ENCODE assay signal across 14 cellular contexts in genomic region chr19:10516064-10516385, GRCh38. TPM values are rescaled to one million over a fixed set of nuclear protein-coding genes. Genes with fewer than 3 reads are reported as not detected.
DNase-seq lines count a peak whose midpoint lies in the region; ATAC-seq and TF ChIP-seq lines count a peak whose summit lies in the region.
"Had no signal": no experiment of that assay in that cellular context is flagged by ENCODE, and none has a peak within 500 bp of the region (broad histone marks: within the 10 kb centered on the region; RNA-seq: fewer than 3 reads in every experiment).

No MANE protein-coding gene starts in this region.

- H3K36me3 Mint-ChIP-seq in activated CD8-positive, alpha-beta memory T cell treated with anti-CD3 and anti-CD28 coated beads, Interleukin-2, amount 10 ng/mL, durations not matched to agents 7 days and 5 days, result no peaks in the 10 kb centered on the region
- no peaks in the 10 kb centered on the region for H3K36me3 Mint-ChIP-seq in T-cell

- no peaks in the 10 kb centered on the region for H3K9me3 ChIP-seq in spleen
- H3K9me3 ChIP-seq: SJCRH30 had no signal

- peak overlapping the region in 4 of 8 donors; percentile 46 to 71 (median 50) for H3K4me3 ChIP-seq in spleen

- POLR2A ChIA-PET in T-cell (lab: Charles Lee), result interaction anchor here (0.5 to 0.8 kb wide), 2 partner anchors 22 to 81 kb away, joined by 3 to 5 read pairs; no protein-coding TSS in a partner anchor

- H3K27me3 ChIP-seq in foreskin keratinocyte (no peaks in the 10 kb centered on the region), spleen (replicated peaks in 1 of 7) (peaks cover 6 to 98% (median 76%) of the 10 kb centered on the region in 7 donors)

- 76 to 87% (median 84%) methylated on average over 5 of the region's 5 CpGs for WGBS in spleen, 5 donors

- H3K27ac ChIP-seq in foreskin keratinocyte (peak overlapping the region; percentile 46), spleen (peak overlapping the region in 7 of 8 donors; percentile 60 to 88 (median 76))
- H3K27ac ChIP-seq: SJCRH30 had no signal

- CTCF ChIA-PET in activated CD8-positive, alpha-beta memory T cell treated with anti-CD3 and anti-CD28 coated beads, Interleukin-2, amount 10 ng/mL, durations not matched to agents 7 days and 5 days (lab: Charles Lee), result interaction anchor here (0.6 to 9.1 kb wide), 5 partner anchors 7 to 203 kb away, joined by 3 to 65 read pairs (median 4); partner anchors contain the start of gene DNM2
- CTCF ChIA-PET in T-cell (lab: Charles Lee), result interaction anchor here (0.7 to 1.0 kb wide), 2 partner anchors 88 to 932 kb away, joined by 3 to 8 read pairs; no protein-coding TSS in a partner anchor

- intact Hi-C loops in spleen (cut with DNase I; ENCODE audit: low total_unique reads), result no loop called here

- peaks cover 70% of the 10 kb centered on the region for H3K27me3 Mint-ChIP-seq in activated CD8-positive, alpha-beta memory T cell treated with anti-CD3 and anti-CD28 coated beads, Interleukin-2, amount 10 ng/mL, durations not matched to agents 7 days and 5 days
- H3K27me3 Mint-ChIP-seq in T-cell, result peaks cover 48 to 61% of the 10 kb centered on the region in 2 donors

- H3K36me3 ChIP-seq in spleen, result peaks cover 0 to 9% (median 0%) of the 10 kb centered on the region in 6 donors
- H3K36me3 ChIP-seq: SJCRH30 had no signal

- no peak overlapping the region for H3K27ac Mint-ChIP-seq in activated CD8-positive, alpha-beta memory T cell treated with anti-CD3 and anti-CD28 coated beads, Interleukin-2, amount 10 ng/mL, durations not matched to agents 7 days and 5 days
- peak overlapping the region; percentile 14 to 30 for H3K27ac Mint-ChIP-seq in T-cell
- H3K27ac Mint-ChIP-seq: activated CD4-positive, alpha-beta T cell treated with anti-CD3 and anti-CD28 coated beads, Interleukin-2, amount 10 ng/mL, durations not matched to agents 24 days and 14 days had no signal

- H3K4me3 Mint-ChIP-seq in activated CD8-positive, alpha-beta memory T cell treated with anti-CD3 and anti-CD28 coated beads, Interleukin-2, amount 10 ng/mL, durations not matched to agents 7 days and 5 days, result peak overlapping the region; percentile 1
- H3K4me3 Mint-ChIP-seq in T-cell, result peak overlapping the region; percentile 66 to 72 (median 70)

- ATAC-seq in activated CD8-positive, alpha-beta memory T cell treated with anti-CD3 and anti-CD28 coated beads, Interleukin-2, amount 10 ng/mL, durations not matched to agents 7 days and 5 days, result no peak
- ATAC-seq in T-cell (replicated peaks in 1 of 4) (peak in 1 of 4 experiments; percentile 45), foreskin keratinocyte (no peak), HG03097 (IDR thresholded peaks at IDR 0.05; ENCODE audit: low FRiP score, unreplicated experiment) (no peak)

- DNase-seq in activated CD8-positive, alpha-beta memory T cell treated with anti-CD3 and anti-CD28 coated beads, Interleukin-2, amount 10 ng/mL, durations not matched to agents 7 days and 5 days, result no peak
- DNase-seq in activated CD8-positive, alpha-beta memory T cell treated with anti-CD3 and anti-CD28 coated beads, Interleukin-2, amount 50 U/mL, for 48 hours, result no peak
- DNase-seq in T-cell, result peak in 27 of 34 experiments; percentile 37 to 78 (median 55)
- no peak for DNase-seq in foreskin keratinocyte
- DNase-seq in spleen, result no peak
- no peak for DNase-seq in amniotic stem cell (lab: John Stamatoyannopoulos, UW)
- no peak for DNase-seq in hypothalamus (lab: John Stamatoyannopoulos, UW)
- DNase-seq: activated CD4-positive, alpha-beta T cell treated with anti-CD3 and anti-CD28 coated beads, Interleukin-2, amount 10 ng/mL, durations not matched to agents 24 days and 14 days; EL; NCI-H1436 treated with DMSO at 0.1 percent for 48 hours; NCI-H446 treated with DMSO at 0.1 percent for 48 hours; stimulated activated CD4-positive, alpha-beta T cell treated with anti-CD3 and anti-CD28 coated beads, Interleukin-12 subunit alpha, Interleukin-12 subunit beta, amount 100 ng/mL, for 4 hours had no signal

- TF ChIP-seq CTCF in foreskin keratinocyte (conservative IDR thresholded peaks at IDR 0.05), result no peak
- no peak for TF ChIP-seq CTCF in spleen (IDR thresholded peaks at IDR 0.05 in 8 of 11, conservative IDR thresholded peaks at IDR 0.05 in 3 of 11)

- TF ChIP-seq POLR2A in spleen (IDR thresholded peaks at IDR 0.05), result no peak

- no peaks in the 10 kb centered on the region for H3K9me3 Mint-ChIP-seq in activated CD8-positive, alpha-beta memory T cell treated with anti-CD3 and anti-CD28 coated beads, Interleukin-2, amount 10 ng/mL, durations not matched to agents 7 days and 5 days (ENCODE audit: low read depth)
- no peaks in the 10 kb centered on the region for H3K9me3 Mint-ChIP-seq in T-cell
- H3K9me3 Mint-ChIP-seq: activated CD4-positive, alpha-beta T cell treated with anti-CD3 and anti-CD28 coated beads, Interleukin-2, amount 10 ng/mL, durations not matched to agents 24 days and 14 days had no signal

- H3K4me1 Mint-ChIP-seq in activated CD8-positive, alpha-beta memory T cell treated with anti-CD3 and anti-CD28 coated beads, Interleukin-2, amount 10 ng/mL, durations not matched to agents 7 days and 5 days, result peaks cover 43% of the 10 kb centered on the region
- peaks cover 25 to 38% (median 30%) of the 10 kb centered on the region in 3 donors for H3K4me1 Mint-ChIP-seq in T-cell

- peaks cover 5% of the 10 kb centered on the region for H3K4me1 ChIP-seq in foreskin keratinocyte
- H3K4me1 ChIP-seq in spleen, result peaks cover 20 to 60% (median 39%) of the 10 kb centered on the region in 6 donors

RNA-seq across cellular contexts. Expression of gene S1PR5, which starts 1.2 kb away (rescaled TPM):
- 1 to 10 TPM in 1 of 2 experiments, under 1 TPM in 1; 0.14 to 1.4 TPM for total RNA-seq in activated CD8-positive, alpha-beta memory T cell treated with anti-CD3 and anti-CD28 coated beads, Interleukin-2, amount 10 ng/mL, durations not matched to agents 7 days and 5 days
- total RNA-seq in T-cell, result 10 to 100 TPM in 1 of 5 donors, 1 to 10 TPM in 4; 1.9 to 25.0 (median 6.5) TPM
- 12.3 and 12.4 TPM in 2 replicates for total RNA-seq in foreskin keratinocyte
- polyA plus RNA-seq in foreskin keratinocyte, result 13.8 and 14.6 TPM in 2 replicates
- 10 to 100 TPM in 3 of 7 donors, 1 to 10 TPM in 4; 4.0 to 21.2 (median 9.2) TPM for total RNA-seq in spleen
- 1 to 10 TPM in 2 of 3 donors, under 1 TPM in 1; 0.52 to 2.1 (median 1.2) TPM for polyA plus RNA-seq in spleen
- total RNA-seq: activated CD4-positive, alpha-beta T cell treated with anti-CD3 and anti-CD28 coated beads, Interleukin-2, amount 10 ng/mL, durations not matched to agents 24 days and 14 days had no signal

RNA-seq across cellular contexts. Expression of gene KEAP1, which starts 12.9 kb away (rescaled TPM):
- 100 to 1,000 TPM in 1 of 2 experiments, 10 to 100 TPM in 1; 99.8 to 104 TPM for total RNA-seq in activated CD8-positive, alpha-beta memory T cell treated with anti-CD3 and anti-CD28 coated beads, Interleukin-2, amount 10 ng/mL, durations not matched to agents 7 days and 5 days
- total RNA-seq in T-cell (10 to 100 TPM; 18.4 to 64.2 (median 56.0) TPM), foreskin keratinocyte (58.4 and 59.2 TPM in 2 replicates), spleen (10 to 100 TPM; 41.2 to 59.5 (median 46.3) TPM)
- polyA plus RNA-seq in foreskin keratinocyte (53.8 and 57.2 TPM in 2 replicates), spleen (10 to 100 TPM; 33.3 to 46.9 (median 34.2) TPM)

RNA-seq across cellular contexts. Expression of gene ATG4D, which starts 27.7 kb away (rescaled TPM):
- total RNA-seq in activated CD8-positive, alpha-beta memory T cell treated with anti-CD3 and anti-CD28 coated beads, Interleukin-2, amount 10 ng/mL, durations not matched to agents 7 days and 5 days, result 10 to 100 TPM; 48.3 to 57.8 TPM
- total RNA-seq in T-cell (10 to 100 TPM; 55.7 to 63.0 (median 60.9) TPM), foreskin keratinocyte (23.0 and 25.2 TPM in 2 replicates), spleen (10 to 100 TPM; 18.2 to 40.5 (median 31.5) TPM)
- polyA plus RNA-seq in foreskin keratinocyte (28.6 and 29.7 TPM in 2 replicates), spleen (10 to 100 TPM; 18.7 to 36.0 (median 33.8) TPM)

RNA-seq across cellular contexts. Expression of gene KRI1, which starts 49.8 kb away (rescaled TPM):
- 10 to 100 TPM; 68.1 to 72.2 TPM for total RNA-seq in activated CD8-positive, alpha-beta memory T cell treated with anti-CD3 and anti-CD28 coated beads, Interleukin-2, amount 10 ng/mL, durations not matched to agents 7 days and 5 days
- 10 to 100 TPM; 50.9 to 94.8 (median 79.1) TPM for total RNA-seq in T-cell
- 19.7 TPM in 2 replicates for total RNA-seq in foreskin keratinocyte
- polyA plus RNA-seq in foreskin keratinocyte, result 20.0 and 20.1 TPM in 2 replicates
- total RNA-seq in spleen, result 10 to 100 TPM; 24.9 to 39.6 (median 31.4) TPM
- 10 to 100 TPM; 31.5 to 43.3 (median 39.1) TPM for polyA plus RNA-seq in spleen

RNA-seq across cellular contexts. Expression of gene CDKN2D, which starts 52.8 kb away (rescaled TPM):
- total RNA-seq in activated CD8-positive, alpha-beta memory T cell treated with anti-CD3 and anti-CD28 coated beads, Interleukin-2, amount 10 ng/mL, durations not matched to agents 7 days and 5 days, result 10 to 100 TPM; 40.9 to 73.3 TPM
- total RNA-seq in T-cell (10 to 100 TPM; 24.0 to 51.5 (median 32.5) TPM), foreskin keratinocyte (6.3 and 6.8 TPM in 2 replicates), spleen (10 to 100 TPM; 24.7 to 69.6 (median 44.5) TPM)
- polyA plus RNA-seq in foreskin keratinocyte (8.2 and 10.1 TPM in 2 replicates), spleen (10 to 100 TPM; 30.0 to 35.4 (median 33.5) TPM)

Comparison
In these comparisons a context has a peak if more than half of its experiments do, and no peak if none do; other contexts are left out.
1. DNase-seq: peak in T-cell (27 of 34); none in activated CD8-positive, alpha-beta memory T cell treated with anti-CD3 and anti-CD28 coated beads, Interleukin-2, amount 10 ng/mL, durations not matched to agents 7 days and 5 days (single experiment), activated CD8-positive, alpha-beta memory T cell treated with anti-CD3 and anti-CD28 coated beads, Interleukin-2, amount 50 U/mL, for 48 hours (single experiment), foreskin keratinocyte (0 of 2), spleen (single experiment), amniotic stem cell (single experiment) and hypothalamus (0 of 51).